11 cellular contexts compared by ENCODE assay signal in genomic region chr15:101207867-101208288, GRCh38. TPM values are rescaled to one million over a fixed set of nuclear protein-coding genes. Genes with fewer than 3 reads are reported as not detected.
DNase-seq lines count a peak whose midpoint lies in the region; ATAC-seq, FAIRE-seq and TF ChIP-seq lines count a peak whose summit lies in the region.
"Had no signal": no experiment of that assay in that cellular context is flagged by ENCODE, and none has a peak within 500 bp of the region (broad histone marks: within the 10 kb centered on the region; RNA-seq: fewer than 3 reads in every experiment).

No MANE protein-coding gene starts in this region.

- 75% methylated on average over 5 of the region's 5 CpGs for WGBS in A549 (ENCODE audit: missing lambda C conversion rate)
- WGBS in HepG2 (ENCODE audit: low lambda C conversion rate), result 96% methylated on average over 5 of the region's 5 CpGs

- no peak for TF ChIP-seq EP300 in A549 (IDR thresholded peaks at IDR 0.05)
- no peak for TF ChIP-seq EP300 in HepG2 (IDR thresholded peaks at IDR 0.05; ENCODE audit: low read depth in 2 of 2, low read length in 2 of 2)
- TF ChIP-seq EP300 in HepG2 (CRISPR knock-in tag; IDR thresholded peaks at IDR 0.05; ENCODE audit: borderline replicate concordance), result no peak

- peak overlapping the region in 2 of 3 donors; percentile 34 to 39 for H3K27ac Mint-ChIP-seq in IgD-negative memory B cell

- no peak overlapping the region for H3K9ac ChIP-seq in HepG2 (ENCODE audit: insufficient read depth, low read depth, low read length)

- CTCF ChIA-PET in A549 (lab: Yijun Ruan, JAX) (interaction anchor here (0.7 to 1.0 kb wide), 2 partner anchors 13 to 119 kb away, joined by 3 read pairs; no protein-coding TSS in a partner anchor), HepG2 (lab: Yijun Ruan, JAX; ENCODE audit: low intra/inter-chr PET ratio, low total read pairs) (no interaction called here)

- H4K20me1 ChIP-seq in HepG2 (ENCODE audit: insufficient read depth, low read length), result peaks cover 50% of the 10 kb centered on the region

- H3K36me3 ChIP-seq in HepG2 (replicated peaks in 1 of 2; ENCODE audit: control insufficient read depth in 1 of 2, insufficient read depth in 2 of 2, low read length in 2 of 2), result 0 out of 5 replicates have a peak, but pooled peaks cover 0 to 5% of the 10 kb centered on the region in 2 experiments

- TF ChIP-seq CTCF in A549 (IDR thresholded peaks at IDR 0.05), result no peak
- TF ChIP-seq CTCF in HepG2 (CRISPR knock-in tag; IDR thresholded peaks at IDR 0.05), result no peak

- POLR2A ChIA-PET in A549 (lab: Yijun Ruan, JAX), result no interaction called here
- POLR2A ChIA-PET in HepG2 (lab: Yijun Ruan, JAX), result no interaction called here

- H3K79me2 ChIP-seq in HepG2 (ENCODE audit: insufficient read depth, low read length), result peaks cover 67% of the 10 kb centered on the region

- no peaks in the 10 kb centered on the region for H3K27me3 Mint-ChIP-seq in IgD-negative memory B cell
- H3K27me3 Mint-ChIP-seq: activated CD8-positive, alpha-beta memory T cell treated with anti-CD3 and anti-CD28 coated beads, Interleukin-2, amount 10 ng/mL, durations not matched to agents 7 days and 5 days had no signal

- in situ Hi-C loops in HepG2 (cut with HindIII; ENCODE audit: extremely low pct_ligation_motif_present, low pct_unique_long_range_greater_than_20kb), result no loop called here

- TF ChIP-seq RAD21 in A549 (conservative IDR thresholded peaks at IDR 0.05 in 1 of 2, IDR thresholded peaks at IDR 0.05 in 1 of 2), result no peak
- no peak for TF ChIP-seq RAD21 in HepG2 (CRISPR knock-in tag; IDR thresholded peaks at IDR 0.05)

- H3K4me2 ChIP-seq in A549, result no peak overlapping the region
- no peak overlapping the region for H3K4me2 ChIP-seq in HepG2 (ENCODE audit: low read depth, low read length)
- H3K4me2 ChIP-seq: PC-9 had no signal

- H3K4me1 ChIP-seq in A549 (peaks cover 16% of the 10 kb centered on the region; the same call in 1 of the 3 replicates), HepG2 (ENCODE audit: insufficient read depth, low read length) (peaks cover 13% of the 10 kb centered on the region)

- intact Hi-C loops in HepG2 (cut with micrococcal nuclease; ENCODE audit: unreplicated experiment), result no loop called here

- H3K9me3 ChIP-seq in A549 (no peaks in the 10 kb centered on the region), HepG2 (ENCODE audit: low read length) (no peaks in the 10 kb centered on the region)

- no peak overlapping the region for H3K27ac ChIP-seq in A549
- no peak overlapping the region for H3K27ac ChIP-seq in HepG2 (ENCODE audit: extremely low read length, insufficient read depth, low read length)
- H3K27ac ChIP-seq: PC-9 had no signal

- TF ChIP-seq POLR2A in A549 (IDR thresholded peaks at IDR 0.05; ENCODE audit: low read length), result no peak
- no peak for TF ChIP-seq POLR2A in HepG2 (IDR thresholded peaks at IDR 0.05; ENCODE audit: insufficient read depth in 1 of 2, low read depth in 2 of 2, low read length in 2 of 2)
- TF ChIP-seq POLR2A in GM18505 (IDR thresholded peaks at IDR 0.05; ENCODE audit: borderline replicate concordance, extremely low read depth, insufficient read depth, insufficient read length), result no peak

- H3K4me3 ChIP-seq in A549 (no peak overlapping the region), HepG2 (replicated peaks in 1 of 3; ENCODE audit: insufficient read depth in 1 of 3, low read depth in 2 of 3, low read length in 3 of 3) (no peak overlapping the region)
- H3K4me3 ChIP-seq: PC-9 had no signal

- H2AFZ ChIP-seq in HepG2 (ENCODE audit: low read length), result no peak overlapping the region
- H2AFZ ChIP-seq: PC-9 had no signal

- no peak for DNase-seq in A549 (ENCODE audit: low read depth in 1 of 2, low spot score in 1 of 2)
- DNase-seq in amniotic epithelial cell (ENCODE audit: low read depth), result peak; percentile 94
- DNase-seq in HepG2 (ENCODE audit: low spot score), result no peak
- DNase-seq in 8988T, result no peak
- no peak for DNase-seq in COLO829 (ENCODE audit: low spot score)
- DNase-seq: activated CD8-positive, alpha-beta memory T cell treated with anti-CD3 and anti-CD28 coated beads, Interleukin-2, amount 10 ng/mL, durations not matched to agents 7 days and 5 days; COR-L47; PC-9 had no signal

- H3K4me1 Mint-ChIP-seq in IgD-negative memory B cell, result peaks cover 30 to 48% (median 48%) of the 10 kb centered on the region in 3 donors

- peaks cover 1% of the 10 kb centered on the region for H3K36me3 Mint-ChIP-seq in IgD-negative memory B cell

- H3K4me3 Mint-ChIP-seq in IgD-negative memory B cell, result no peak overlapping the region
- H3K4me3 Mint-ChIP-seq: activated CD8-positive, alpha-beta memory T cell treated with anti-CD3 and anti-CD28 coated beads, Interleukin-2, amount 10 ng/mL, durations not matched to agents 7 days and 5 days had no signal

- FAIRE-seq in A549 (lab: Jason Lieb, UNC) (no peak), HepG2 (lab: Jason Lieb, UNC) (no peak)

- peak; percentile 40 to 43; a peak in 2 of 6 replicates for ATAC-seq in A549
- no peak for ATAC-seq in HepG2
- ATAC-seq in GM19455 (IDR thresholded peaks at IDR 0.05; ENCODE audit: unreplicated experiment), result no peak
- no peak for ATAC-seq in GM18505 (IDR thresholded peaks at IDR 0.05; ENCODE audit: unreplicated experiment)
- ATAC-seq: activated CD8-positive, alpha-beta memory T cell treated with anti-CD3 and anti-CD28 coated beads, Interleukin-2, amount 10 ng/mL, durations not matched to agents 7 days and 5 days had no signal

- no peaks in the 10 kb centered on the region for H3K27me3 ChIP-seq in HepG2 (ENCODE audit: control insufficient read depth in 1 of 2, insufficient read depth in 2 of 2, low read length in 2 of 2)

- no peaks in the 10 kb centered on the region for H3K9me3 Mint-ChIP-seq in IgD-negative memory B cell

- no TSS peak for BruUV-seq in HepG2 (replicated peaks; lab: Mats Ljungman, UMichigan)

TF ChIP-seq in A549, 52 proteins besides CTCF, POLR2A, EP300 and RAD21 (continues in another document):
- TF ChIP-seq JUNB (IDR thresholded peaks at IDR 0.05) (no peak), JUN (IDR thresholded peaks at IDR 0.05) (no peak), PBX3 (IDR thresholded peaks at IDR 0.05) (no peak), RFX5 (IDR thresholded peaks at IDR 0.05) (no peak)

TF ChIP-seq in HepG2, 621 proteins besides CTCF, POLR2A, EP300 and RAD21:
- TF ChIP-seq ZBTB33 (CRISPR knock-in tag; IDR thresholded peaks at IDR 0.05) (peak; percentile 86), ZSCAN22 (CRISPR knock-in tag; IDR thresholded peaks at IDR 0.05) (no peak)

RNA-seq across cellular contexts. Expression of gene CHSY1, which starts 44.0 kb away (rescaled TPM):
- 27.9 and 28.1 TPM in 2 replicates for polyA plus RNA-seq in A549 (2011; rRNA removed)
- polyA plus RNA-seq in A549 (2012; cell fraction: cytosol; rRNA removed), result 11.2 and 13.5 TPM in 2 replicates
- 4.6 and 8.0 TPM in 2 replicates for polyA plus RNA-seq in A549 (2012; cell fraction: nucleus; rRNA removed)
- 16.0 to 17.7 TPM (median 17.4 TPM) in 3 replicates for polyA plus RNA-seq in A549 (2017; fragmentation: RNase III; extraction: RNeasy Plus Mini Kit Qiagen cat#74134 plus additional on column Dnase treatment)
- polyA minus RNA-seq in A549 (2011; rRNA and poly(A)+ RNA removed), result 22.0 and 23.6 TPM in 2 replicates
- polyA plus RNA-seq in IgD-negative memory B cell, result 1.1 TPM
- total RNA-seq in HepG2 (2016; rRNA removed; fragmentation: Illumina TruSeq; extraction: Trizol), result 12.8 and 13.7 TPM in 2 replicates
- total RNA-seq in HepG2 (2016; cell fraction: cytosol; rRNA removed; fragmentation: Illumina TruSeq; extraction: Trizol; ENCODE audit: low read depth), result 4.3 and 5.4 TPM in 2 replicates
- total RNA-seq in HepG2 (2016; cell fraction: insoluble cytoplasmic fraction; rRNA removed; fragmentation: Illumina TruSeq; extraction: Trizol), result 12.1 and 12.6 TPM in 2 replicates
- 7.0 and 7.9 TPM in 2 replicates for total RNA-seq in HepG2 (2016; cell fraction: membrane; rRNA removed; fragmentation: Illumina TruSeq; extraction: Trizol)
- 10.5 and 11.5 TPM in 2 replicates for total RNA-seq in HepG2 (2016; cell fraction: nucleus; rRNA removed; fragmentation: Illumina TruSeq; extraction: Trizol)
- polyA plus RNA-seq in HepG2 (2011; rRNA removed), result 11.2 and 13.3 TPM in 2 replicates
- 10.0 and 13.2 TPM in 2 replicates for polyA plus RNA-seq in HepG2 (2011; cell fraction: cytosol; rRNA removed)
- 4.9 and 5.5 TPM in 2 replicates for polyA plus RNA-seq in HepG2 (2011; cell fraction: nucleus; rRNA removed)
- 11.0 and 11.8 TPM in 2 replicates for polyA plus RNA-seq in HepG2 (2012)
- polyA plus RNA-seq in HepG2 (2016; cell fraction: cytosol; fragmentation: Illumina TruSeq; extraction: Trizol; ENCODE audit: low read depth), result 0.72 and 0.77 TPM in 2 replicates
- polyA plus RNA-seq in HepG2 (2016; cell fraction: insoluble cytoplasmic fraction; fragmentation: Illumina TruSeq; extraction: Trizol; ENCODE audit: low read depth), result 13.1 and 14.5 TPM in 2 replicates
- 4.8 TPM in 2 replicates for polyA plus RNA-seq in HepG2 (2016; cell fraction: membrane; fragmentation: Illumina TruSeq; extraction: Trizol; ENCODE audit: low read depth)
- 14.6 and 15.9 TPM in 2 replicates for polyA plus RNA-seq in HepG2 (2016; cell fraction: nucleus; fragmentation: Illumina TruSeq; extraction: Trizol; ENCODE audit: insufficient read depth, low read depth)
- 12.6 and 31.1 TPM in 2 replicates for polyA minus RNA-seq in HepG2 (2011; rRNA and poly(A)+ RNA removed; ENCODE audit: low replicate concordance)
- polyA minus RNA-seq in HepG2 (2011; cell fraction: cytosol; rRNA and poly(A)+ RNA removed), result 16.8 and 17.1 TPM in 2 replicates
- polyA minus RNA-seq in HepG2 (2011; cell fraction: nucleus; rRNA and poly(A)+ RNA removed), result 15.8 and 18.3 TPM in 2 replicates

Comparison
In these comparisons a context has a peak if more than half of its experiments do, and no peak if none do; other contexts are left out.
1. ATAC-seq: peak in A549 (2 of 2); none in HepG2 (single experiment), GM19455 (single experiment) and GM18505 (single experiment).